Comparison of ENCODE assay signal across 2 cellular contexts in the genomic region with DNA sequence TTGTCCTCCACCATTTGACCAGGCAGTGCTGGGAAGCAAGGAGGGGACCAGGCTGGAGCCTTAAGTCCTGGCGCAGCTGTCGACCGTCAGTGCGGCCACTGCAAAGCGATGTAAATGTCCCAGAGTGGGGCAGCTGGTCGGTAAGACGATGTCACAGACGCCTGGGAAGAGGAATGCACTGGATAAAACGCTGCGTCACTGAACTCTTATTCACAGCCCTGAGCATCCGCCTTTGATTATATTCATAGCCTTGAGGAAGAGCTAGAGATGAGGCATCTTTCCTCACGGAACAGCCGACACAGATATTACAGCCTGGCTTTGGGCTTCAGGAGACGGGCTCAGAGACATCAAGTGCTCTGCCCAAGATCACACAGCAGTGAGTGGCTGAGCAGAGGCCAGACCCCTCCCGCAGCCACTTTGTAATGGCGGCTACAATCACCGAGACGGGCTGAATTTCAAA.
TF ChIP-seq lines count a peak whose summit lies in the region.

No MANE protein-coding gene starts in this region.

TF ChIP-seq in SK-N-SH, 30 proteins besides CTCF, POLR2A, EP300 and RAD21:
- TF ChIP-seq REST (IDR thresholded peaks at IDR 0.05; ENCODE audit: low read depth, low read length) = no peak
- TF ChIP-seq RXRA (IDR thresholded peaks at IDR 0.05; ENCODE audit: borderline replicate concordance, low read depth) = no peak
- no peak for TF ChIP-seq MXI1 (IDR thresholded peaks at IDR 0.05; ENCODE audit: low read depth, low read length)
- no peak for TF ChIP-seq SIN3A (IDR thresholded peaks at IDR 0.05; ENCODE audit: borderline replicate concordance, low read depth, low read length)
- no peak for TF ChIP-seq FOSL2 (IDR thresholded peaks at IDR 0.05; ENCODE audit: borderline replicate concordance, low read depth)
- no peak for TF ChIP-seq EZH2phosphoT487 (IDR thresholded peaks at IDR 0.05; ENCODE audit: borderline replicate concordance, low read depth)
- TF ChIP-seq GABPA (IDR thresholded peaks at IDR 0.05; ENCODE audit: low read depth) = no peak
- TF ChIP-seq ZBTB33 (IDR thresholded peaks at IDR 0.05; ENCODE audit: borderline replicate concordance, low read depth) = no peak
- no peak for TF ChIP-seq RCOR1 (IDR thresholded peaks at IDR 0.05; ENCODE audit: low read length)
- no peak for TF ChIP-seq PBX3 (IDR thresholded peaks at IDR 0.05)
- TF ChIP-seq POLR2AphosphoS5 (IDR thresholded peaks at IDR 0.05; ENCODE audit: low read depth, low read length) = no peak
- no peak for TF ChIP-seq TAF1 (IDR thresholded peaks at IDR 0.05; ENCODE audit: borderline replicate concordance, low read depth, low read length)
- TF ChIP-seq, protein P1, sequence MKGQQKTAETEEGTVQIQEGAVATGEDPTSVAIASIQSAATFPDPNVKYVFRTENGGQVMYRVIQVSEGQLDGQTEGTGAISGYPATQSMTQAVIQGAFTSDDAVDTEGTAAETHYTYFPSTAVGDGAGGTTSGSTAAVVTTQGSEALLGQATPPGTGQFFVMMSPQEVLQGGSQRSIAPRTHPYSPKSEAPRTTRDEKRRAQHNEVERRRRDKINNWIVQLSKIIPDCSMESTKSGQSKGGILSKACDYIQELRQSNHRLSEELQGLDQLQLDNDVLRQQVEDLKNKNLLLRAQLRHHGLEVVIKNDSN (IDR thresholded peaks at IDR 0.05; ENCODE audit: borderline replicate concordance, low read depth) = no peak
- no peak for TF ChIP-seq YY1 (IDR thresholded peaks at IDR 0.05; ENCODE audit: low read depth)
- TF ChIP-seq, protein P2, sequence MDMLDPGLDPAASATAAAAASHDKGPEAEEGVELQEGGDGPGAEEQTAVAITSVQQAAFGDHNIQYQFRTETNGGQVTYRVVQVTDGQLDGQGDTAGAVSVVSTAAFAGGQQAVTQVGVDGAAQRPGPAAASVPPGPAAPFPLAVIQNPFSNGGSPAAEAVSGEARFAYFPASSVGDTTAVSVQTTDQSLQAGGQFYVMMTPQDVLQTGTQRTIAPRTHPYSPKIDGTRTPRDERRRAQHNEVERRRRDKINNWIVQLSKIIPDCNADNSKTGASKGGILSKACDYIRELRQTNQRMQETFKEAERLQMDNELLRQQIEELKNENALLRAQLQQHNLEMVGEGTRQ (IDR thresholded peaks at IDR 0.05; ENCODE audit: borderline replicate concordance, low read depth, low read length) = no peak
- no peak for TF ChIP-seq NRF1 (IDR thresholded peaks at IDR 0.05; ENCODE audit: low read depth, low read length)

TF ChIP-seq in SK-N-SH treated with all-trans-retinoic acid at 6 μM for 48 hours, 23 proteins besides CTCF, POLR2A, EP300 and RAD21 (continued from another document):
- TF ChIP-seq PPARA (CRISPR knock-in tag; IDR thresholded peaks at IDR 0.05; ENCODE audit: borderline replicate concordance) = no peak
- TF ChIP-seq TCF4 (CRISPR knock-in tag; IDR thresholded peaks at IDR 0.05; ENCODE audit: borderline replicate concordance) = no peak
- no peak for TF ChIP-seq OSR1 (CRISPR knock-in tag; IDR thresholded peaks at IDR 0.05)
- no peak for TF ChIP-seq ESRRG (CRISPR knock-in tag; IDR thresholded peaks at IDR 0.05)
- TF ChIP-seq, protein P3, sequence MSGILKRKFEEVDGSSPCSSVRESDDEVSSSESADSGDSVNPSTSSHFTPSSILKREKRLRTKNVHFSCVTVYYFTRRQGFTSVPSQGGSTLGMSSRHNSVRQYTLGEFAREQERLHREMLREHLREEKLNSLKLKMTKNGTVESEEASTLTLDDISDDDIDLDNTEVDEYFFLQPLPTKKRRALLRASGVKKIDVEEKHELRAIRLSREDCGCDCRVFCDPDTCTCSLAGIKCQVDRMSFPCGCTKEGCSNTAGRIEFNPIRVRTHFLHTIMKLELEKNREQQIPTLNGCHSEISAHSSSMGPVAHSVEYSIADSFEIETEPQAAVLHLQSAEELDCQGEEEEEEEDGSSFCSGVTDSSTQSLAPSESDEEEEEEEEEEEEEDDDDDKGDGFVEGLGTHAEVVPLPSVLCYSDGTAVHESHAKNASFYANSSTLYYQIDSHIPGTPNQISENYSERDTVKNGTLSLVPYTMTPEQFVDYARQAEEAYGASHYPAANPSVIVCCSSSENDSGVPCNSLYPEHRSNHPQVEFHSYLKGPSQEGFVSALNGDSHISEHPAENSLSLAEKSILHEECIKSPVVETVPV (CRISPR knock-in tag; IDR thresholded peaks at IDR 0.05) = no peak
- no peak for TF ChIP-seq ISL1 (CRISPR knock-in tag; IDR thresholded peaks at IDR 0.05)
TF ChIP-seq in SK-N-SH treated with all-trans-retinoic acid at 6 μM for 48 hours: peak in this region for 0.
